Comparison of ENCODE assay signal across 1 cellular context in genomic region chr11:63813563-63814382, GRCh38.
A peak's percentile ranks its signal among the peaks of the same experiment; 100 is the strongest.
TF ChIP-seq lines count a peak whose summit lies in the region.

No MANE protein-coding gene starts in this region.

TF ChIP-seq in HepG2, 621 proteins besides CTCF, POLR2A, EP300 and RAD21 (continued from another document and continues in another):
- no peak; the same call in 1 of the 2 replicates for TF ChIP-seq LBX2 (CRISPR knock-in tag; IDR thresholded peaks at IDR 0.05; ENCODE audit: borderline replicate concordance)
- no peak for TF ChIP-seq ZNF367 (CRISPR knock-in tag; IDR thresholded peaks at IDR 0.05; ENCODE audit: borderline replicate concordance)
- no peak for TF ChIP-seq KDM4B (CRISPR knock-in tag; IDR thresholded peaks at IDR 0.05)
- no peak for TF ChIP-seq ZNF530 (CRISPR knock-in tag; IDR thresholded peaks at IDR 0.05; ENCODE audit: low read depth)
- no peak for TF ChIP-seq RBM39 (IDR thresholded peaks at IDR 0.05; ENCODE audit: low read depth, low read length, poor library complexity, severe bottlenecking)
- peak; percentile 67; the same call in 1 of the 2 replicates for TF ChIP-seq SPEN (CRISPR knock-in tag; IDR thresholded peaks at IDR 0.05; ENCODE audit: low read depth)
- TF ChIP-seq POGZ (CRISPR knock-in tag; IDR thresholded peaks at IDR 0.05) = 0 out of 2 replicates have a peak, but pooled peaks have one; percentile 51
- no peak for TF ChIP-seq PREB (CRISPR knock-in tag; IDR thresholded peaks at IDR 0.05)
- TF ChIP-seq ZNF572 (CRISPR knock-in tag; IDR thresholded peaks at IDR 0.05) = no peak
- no peak for TF ChIP-seq ZNF577 (CRISPR knock-in tag; IDR thresholded peaks at IDR 0.05; ENCODE audit: borderline replicate concordance, low read depth)
- TF ChIP-seq ZNF552 (CRISPR knock-in tag; IDR thresholded peaks at IDR 0.05; ENCODE audit: borderline replicate concordance) = no peak
- no peak for TF ChIP-seq ZNF274 (CRISPR knock-in tag; IDR thresholded peaks at IDR 0.05)
- TF ChIP-seq HOXA5 (CRISPR knock-in tag; IDR thresholded peaks at IDR 0.05) = no peak
- TF ChIP-seq TAF15 (IDR thresholded peaks at IDR 0.05; ENCODE audit: low read depth, low read length, poor library complexity, severe bottlenecking) = no peak
- no peak for TF ChIP-seq ZNF547 (CRISPR knock-in tag; IDR thresholded peaks at IDR 0.05)
- TF ChIP-seq NFYC (CRISPR knock-in tag; IDR thresholded peaks at IDR 0.05) = no peak
- no peak for TF ChIP-seq RNF219 (CRISPR knock-in tag; IDR thresholded peaks at IDR 0.05)
- TF ChIP-seq MIXL1 (CRISPR knock-in tag; IDR thresholded peaks at IDR 0.05) = no peak
- no peak for TF ChIP-seq ZNF414 (CRISPR knock-in tag; IDR thresholded peaks at IDR 0.05)
- no peak for TF ChIP-seq ZBTB33 (CRISPR knock-in tag; IDR thresholded peaks at IDR 0.05)
- no peak for TF ChIP-seq NR3C1 (CRISPR knock-in tag; IDR thresholded peaks at IDR 0.05)
- TF ChIP-seq IRX3 (CRISPR knock-in tag; IDR thresholded peaks at IDR 0.05; ENCODE audit: borderline replicate concordance, low read depth) = 0 out of 2 replicates have a peak, but pooled peaks have one; percentile 44
- TF ChIP-seq ZNF138 (CRISPR knock-in tag; IDR thresholded peaks at IDR 0.05; ENCODE audit: low read depth) = no peak
- TF ChIP-seq FOXC1 (CRISPR knock-in tag; IDR thresholded peaks at IDR 0.05; ENCODE audit: borderline replicate concordance) = peak; percentile 42; the same call in 1 of the 2 replicates
- TF ChIP-seq ZNF616 (CRISPR knock-in tag; IDR thresholded peaks at IDR 0.05; ENCODE audit: low read depth) = no peak; the same call in 1 of the 2 replicates
- TF ChIP-seq KLF13 (CRISPR knock-in tag; IDR thresholded peaks at IDR 0.05) = no peak
- no peak for TF ChIP-seq ZBTB49 (CRISPR knock-in tag; IDR thresholded peaks at IDR 0.05; ENCODE audit: borderline replicate concordance)
- 0 out of 2 replicates have a peak, but pooled peaks have one; percentile 58 for TF ChIP-seq MXD3 (CRISPR knock-in tag; IDR thresholded peaks at IDR 0.05)
- TF ChIP-seq RERE (CRISPR knock-in tag; IDR thresholded peaks at IDR 0.05; ENCODE audit: low read depth) = no peak
- TF ChIP-seq ZFP1 (CRISPR knock-in tag; IDR thresholded peaks at IDR 0.05) = no peak
- no peak for TF ChIP-seq NR2C2 (CRISPR knock-in tag; IDR thresholded peaks at IDR 0.05; ENCODE audit: borderline replicate concordance)
- peak; percentile 70 for TF ChIP-seq HDAC1 (CRISPR knock-in tag; IDR thresholded peaks at IDR 0.05)
- 0 out of 2 replicates have a peak, but pooled peaks have one; percentile 54 for TF ChIP-seq ZNF556 (CRISPR knock-in tag; IDR thresholded peaks at IDR 0.05; ENCODE audit: borderline replicate concordance)
- no peak for TF ChIP-seq ELF4 (CRISPR knock-in tag; IDR thresholded peaks at IDR 0.05; ENCODE audit: borderline replicate concordance)
- TF ChIP-seq JUNB (CRISPR knock-in tag; IDR thresholded peaks at IDR 0.05; ENCODE audit: borderline replicate concordance) = no peak; the same call in 1 of the 2 replicates
- no peak; the same call in 1 of the 2 replicates for TF ChIP-seq ATF7-NPFF (CRISPR knock-in tag; IDR thresholded peaks at IDR 0.05; ENCODE audit: low read depth)
- no peak for TF ChIP-seq PHB2 (IDR thresholded peaks at IDR 0.05; ENCODE audit: partially characterized antibody)
- TF ChIP-seq CREB1 (IDR thresholded peaks at IDR 0.05) = no peak
- no peak for TF ChIP-seq CREB1 (CRISPR knock-in tag; IDR thresholded peaks at IDR 0.05)
- TF ChIP-seq CENPX (CRISPR knock-in tag; IDR thresholded peaks at IDR 0.05) = no peak
- TF ChIP-seq REPIN1 (CRISPR knock-in tag; IDR thresholded peaks at IDR 0.05; ENCODE audit: borderline replicate concordance, low read depth) = 0 out of 2 replicates have a peak, but pooled peaks have one; percentile 47
- no peak for TF ChIP-seq POLR2AphosphoS5 (IDR thresholded peaks at IDR 0.05; ENCODE audit: low read depth, low read length)
- TF ChIP-seq SIX4 (CRISPR knock-in tag; IDR thresholded peaks at IDR 0.05) = no peak
- no peak for TF ChIP-seq TCF12 (IDR thresholded peaks at IDR 0.05)
- no peak for TF ChIP-seq TCF12 (CRISPR knock-in tag; IDR thresholded peaks at IDR 0.05)
- TF ChIP-seq MEIS1 (CRISPR knock-in tag; IDR thresholded peaks at IDR 0.05; ENCODE audit: borderline replicate concordance) = no peak
- TF ChIP-seq KLF12 (CRISPR knock-in tag; IDR thresholded peaks at IDR 0.05; ENCODE audit: borderline replicate concordance) = no peak; the same call in 1 of the 2 replicates
- no peak for TF ChIP-seq ZNF639 (CRISPR knock-in tag; conservative IDR thresholded peaks at IDR 0.05)
- TF ChIP-seq AKAP8 (CRISPR knock-in tag; IDR thresholded peaks at IDR 0.05) = no peak
